8 cellular contexts compared by ENCODE assay signal in genomic region chr5:150000261-150000989, GRCh38. TPM values are rescaled to one million over a fixed set of nuclear protein-coding genes. Genes with fewer than 3 reads are reported as not detected.
DNase-seq lines count a peak whose midpoint lies in the region; ATAC-seq and TF ChIP-seq lines count a peak whose summit lies in the region.

HMGXB3 (plus strand) TSS chr5:150000739; CDS start chr5:150004853, 4,114 bp downstream.
TIGD6 (minus strand) TSS chr5:150000654; CDS start chr5:149996348, 4,306 bp downstream.

- peaks cover 28% of the 10 kb centered on the region for H3K4me1 ChIP-seq in CD4-positive, alpha-beta memory T cell (ENCODE audit: insufficient read depth, low read length)
- H3K4me1 ChIP-seq in duodenal mucosa (ENCODE audit: control insufficient read depth in 1 of 2, insufficient read depth in 2 of 2, low read length in 2 of 2) = peaks cover 27 to 33% of the 10 kb centered on the region in 2 donors
- H3K4me1 ChIP-seq in lower lobe of right lung = peaks cover 30% of the 10 kb centered on the region

- TF ChIP-seq CTCF in lower lobe of right lung (IDR thresholded peaks at IDR 0.05) = no peak

- peaks cover 34 to 50% (median 44%) of the 10 kb centered on the region in 4 donors for H3K4me1 Mint-ChIP-seq in CD4-positive, alpha-beta memory T cell
- peaks cover 39% of the 10 kb centered on the region for H3K4me1 Mint-ChIP-seq in activated CD4-positive, alpha-beta memory T cell treated with anti-CD3 and anti-CD28 coated beads, Interleukin-2, amount 10 ng/mL, durations not matched to agents 7 days and 5 days

- peak within 1 kb of the TSS; percentile 94 to 99 (median 97) for H3K4me3 Mint-ChIP-seq in CD4-positive, alpha-beta memory T cell
- H3K4me3 Mint-ChIP-seq in activated CD4-positive, alpha-beta memory T cell treated with anti-CD3 and anti-CD28 coated beads, Interleukin-2, amount 10 ng/mL, durations not matched to agents 7 days and 5 days = peak within 1 kb of the TSS; percentile 88

- POLR2A ChIA-PET in CD4-positive, alpha-beta memory T cell (lab: Charles Lee; ENCODE audit: partially characterized antibody) = interaction anchor here (0.6 to 3.2 kb wide), 16 partner anchors 8 to 1771 kb away, joined by 3 to 35 read pairs (median 3); partner anchors contain the start of genes CSNK1A1, G3BP1, RBM22 and SLC26A2
- POLR2A ChIA-PET in activated CD4-positive, alpha-beta memory T cell treated with anti-CD3 and anti-CD28 coated beads, Interleukin-2, amount 10 ng/mL, durations not matched to agents 7 days and 5 days (lab: Charles Lee) = interaction anchor here (0.7 to 3.2 kb wide), 22 partner anchors 9 to 1616 kb away, joined by 3 to 31 read pairs (median 3); partner anchors contain the start of genes FBXO38, PCYOX1L, PPARGC1B and RPS14

- peak; percentile 85 for ATAC-seq in GM19452 (IDR thresholded peaks at IDR 0.05; ENCODE audit: unreplicated experiment)
- ATAC-seq in HG03575 (IDR thresholded peaks at IDR 0.05; ENCODE audit: extremely low read depth, insufficient number of reproducible peaks, low FRiP score, unreplicated experiment) = peak; percentile 77
- ATAC-seq in lower lobe of right lung = peak; percentile 96

- peak within 1 kb of the TSS; percentile 80 for H3K27ac ChIP-seq in CD4-positive, alpha-beta memory T cell (ENCODE audit: low read depth, low read length)
- H3K27ac ChIP-seq in duodenal mucosa (ENCODE audit: low read depth, low read length) (peak within 1 kb of the TSS; percentile 88), lower lobe of right lung (peak within 1 kb of the TSS; percentile 96)

- no peaks in the 10 kb centered on the region for H3K27me3 ChIP-seq in CD4-positive, alpha-beta memory T cell (ENCODE audit: insufficient read depth, low read length)
- H3K27me3 ChIP-seq in duodenal mucosa (ENCODE audit: control insufficient read depth in 1 of 2, insufficient read depth in 2 of 2, low read length in 2 of 2) (no peaks in the 10 kb centered on the region), lower lobe of right lung (ENCODE audit: low read depth) (no peaks in the 10 kb centered on the region)

- intact Hi-C loops in CD4-positive, alpha-beta memory T cell (cut with micrococcal nuclease) = loop anchor here (1.0 to 10.0 kb wide), 4 partner anchors 40 to 646 kb away; partner anchors contain the start of genes CSNK1A1, PCYOX1L, SLC26A2 and TCOF1
- intact Hi-C loops in lower lobe of right lung (cut with DNase I) = no loop called here

- DNase-seq in CD4-positive, alpha-beta memory T cell = peak; percentile 75 to 84 (median 79)
- DNase-seq in NCI-H82 (lab: John Stamatoyannopoulos, UW) (peak; percentile 94), lower lobe of right lung (peak; percentile 95)
- peak; percentile 89 for DNase-seq in activated CD4-positive, alpha-beta memory T cell treated with anti-CD3 and anti-CD28 coated beads, Interleukin-2, amount 10 ng/mL, durations not matched to agents 7 days and 5 days
- DNase-seq in stimulated activated CD4-positive, alpha-beta T cell treated with anti-CD3 and anti-CD28 coated beads, TNF-alpha, amount 100 ng/mL, for 1 hour (ENCODE audit: low read depth in 3 of 3, low spot score in 1 of 3) = peak; percentile 35 to 77 (median 64)

- H3K9ac ChIP-seq in duodenal mucosa (ENCODE audit: low read depth in 1 of 2, low read length in 2 of 2) = peak within 1 kb of the TSS; percentile 69 to 97

- no peaks in the 10 kb centered on the region for H3K27me3 Mint-ChIP-seq in CD4-positive, alpha-beta memory T cell
- no peaks in the 10 kb centered on the region for H3K27me3 Mint-ChIP-seq in activated CD4-positive, alpha-beta memory T cell treated with anti-CD3 and anti-CD28 coated beads, Interleukin-2, amount 10 ng/mL, durations not matched to agents 7 days and 5 days

- peaks cover 9% of the 10 kb centered on the region for H3K36me3 ChIP-seq in CD4-positive, alpha-beta memory T cell (ENCODE audit: insufficient read depth, low read length)
- H3K36me3 ChIP-seq in duodenal mucosa (ENCODE audit: control insufficient read depth in 1 of 2, insufficient read depth in 2 of 2, low read length in 2 of 2) (peaks cover 11 to 14% of the 10 kb centered on the region in 2 donors), lower lobe of right lung (peaks cover 27% of the 10 kb centered on the region)

- CTCF ChIA-PET in CD4-positive, alpha-beta memory T cell (lab: Charles Lee; ENCODE audit: partially characterized antibody) = interaction anchor here (1.0 to 3.2 kb wide), 5 partner anchors 9 to 166 kb away, joined by 3 to 16 read pairs (median 5); partner anchors contain the start of gene SLC26A2
- CTCF ChIA-PET in activated CD4-positive, alpha-beta memory T cell treated with anti-CD3 and anti-CD28 coated beads, Interleukin-2, amount 10 ng/mL, durations not matched to agents 7 days and 5 days (lab: Charles Lee) = interaction anchor here (0.8 to 3.0 kb wide), 9 partner anchors 9 to 381 kb away, joined by 3 to 21 read pairs (median 5); no protein-coding TSS in a partner anchor

- H3K9me3 Mint-ChIP-seq in CD4-positive, alpha-beta memory T cell = no peaks in the 10 kb centered on the region
- H3K9me3 Mint-ChIP-seq in activated CD4-positive, alpha-beta memory T cell treated with anti-CD3 and anti-CD28 coated beads, Interleukin-2, amount 10 ng/mL, durations not matched to agents 7 days and 5 days = no peaks in the 10 kb centered on the region

- no peaks in the 10 kb centered on the region for H3K9me3 ChIP-seq in CD4-positive, alpha-beta memory T cell (ENCODE audit: control insufficient read depth in 1 of 2, low read length in 2 of 2)
- H3K9me3 ChIP-seq in duodenal mucosa (ENCODE audit: control insufficient read depth in 1 of 2, low read length in 2 of 2) = no peaks in the 10 kb centered on the region
- no peaks in the 10 kb centered on the region for H3K9me3 ChIP-seq in lower lobe of right lung

- peak within 1 kb of the TSS; percentile 81 to 99 (median 97) for H3K27ac Mint-ChIP-seq in CD4-positive, alpha-beta memory T cell
- H3K27ac Mint-ChIP-seq in activated CD4-positive, alpha-beta memory T cell treated with anti-CD3 and anti-CD28 coated beads, Interleukin-2, amount 10 ng/mL, durations not matched to agents 7 days and 5 days = peak within 1 kb of the TSS; percentile 96

- H3K36me3 Mint-ChIP-seq in CD4-positive, alpha-beta memory T cell = peaks cover 21 to 27% of the 10 kb centered on the region in 2 donors
- peaks cover 24% of the 10 kb centered on the region for H3K36me3 Mint-ChIP-seq in activated CD4-positive, alpha-beta memory T cell treated with anti-CD3 and anti-CD28 coated beads, Interleukin-2, amount 10 ng/mL, durations not matched to agents 7 days and 5 days (ENCODE audit: low read depth)

- peak within 1 kb of the TSS; percentile 85 to 86 for H3K4me3 ChIP-seq in CD4-positive, alpha-beta memory T cell (ENCODE audit: low read length in 2 of 2)
- H3K4me3 ChIP-seq in duodenal mucosa (ENCODE audit: low read depth in 1 of 2, low read length in 2 of 2) (peak within 1 kb of the TSS; percentile 82 to 96), lower lobe of right lung (peak within 1 kb of the TSS; percentile 77)

RNA-seq across cellular contexts. Expression of gene HMGXB3, which starts in this region (rescaled TPM):
- total RNA-seq in CD4-positive, alpha-beta memory T cell = 10 to 100 TPM; 35.3 to 35.4 TPM
- polyA plus RNA-seq in CD4-positive, alpha-beta memory T cell = 10 to 100 TPM in 1 of 2 donors, 1 to 10 TPM in 1; 8.5 to 14.6 TPM
- 10 to 100 TPM; 41.6 to 44.1 TPM for total RNA-seq in activated CD4-positive, alpha-beta memory T cell treated with anti-CD3 and anti-CD28 coated beads, Interleukin-2, amount 10 ng/mL, durations not matched to agents 7 days and 5 days
- 28.3 TPM for total RNA-seq in lower lobe of right lung

RNA-seq across cellular contexts. Expression of gene TIGD6, which starts in this region (rescaled TPM):
- 1 to 10 TPM; 5.8 to 6.8 TPM for total RNA-seq in CD4-positive, alpha-beta memory T cell
- 1 to 10 TPM; 1.3 TPM for polyA plus RNA-seq in CD4-positive, alpha-beta memory T cell
- total RNA-seq in activated CD4-positive, alpha-beta memory T cell treated with anti-CD3 and anti-CD28 coated beads, Interleukin-2, amount 10 ng/mL, durations not matched to agents 7 days and 5 days = 1 to 10 TPM; 2.0 to 2.3 TPM
- 4.8 TPM for total RNA-seq in lower lobe of right lung

Comparison
In these comparisons a context has a peak if more than half of its experiments do, and no peak if none do; other contexts are left out.
1. Peak in every context shown above with its lines: DNase-seq, ATAC-seq, H3K4me3 ChIP-seq and H3K27ac ChIP-seq.